Comparison of ENCODE assay signal across 19 cellular contexts in the genomic region with DNA sequence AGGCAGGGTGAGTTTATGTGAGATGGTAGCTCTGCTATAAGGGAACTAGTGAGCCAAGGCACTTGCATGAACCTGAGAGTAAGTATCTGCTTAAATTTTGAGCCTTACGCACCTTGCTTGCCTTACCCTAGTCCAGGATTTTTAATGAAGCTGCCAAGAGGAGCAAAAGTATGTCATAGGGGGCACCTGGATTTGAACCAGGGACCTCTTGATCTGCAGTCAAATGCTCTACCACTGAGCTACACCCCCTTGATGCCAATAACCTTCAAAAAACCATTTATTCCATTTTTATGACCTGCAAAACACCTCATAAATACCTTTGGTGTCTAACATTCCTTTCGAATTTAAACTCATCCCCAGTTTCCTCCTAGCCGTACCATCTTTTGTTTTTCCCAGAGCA.
DNase-seq lines count a peak whose midpoint lies in the region; ATAC-seq and TF ChIP-seq lines count a peak whose summit lies in the region.
"Had no signal": no experiment of that assay in that cellular context is flagged by ENCODE, and none has a peak within 500 bp of the region (broad histone marks: within the 10 kb centered on the region; RNA-seq: fewer than 3 reads in every experiment).

No MANE protein-coding gene starts in this region.

- H3K27ac ChIP-seq in A673 (ENCODE audit: low read depth, low read length, poor library complexity, severe bottlenecking) (no peak overlapping the region), PC-3 (ENCODE audit: low read length) (no peak overlapping the region)
- H3K27ac ChIP-seq: esophagus squamous epithelium, neural progenitor cell, spleen, uterus had no signal

- no peak for TF ChIP-seq CTCF in A673 (conservative IDR thresholded peaks at IDR 0.05; ENCODE audit: low read depth, low read length)
- no peak for TF ChIP-seq CTCF in PC-3 (conservative IDR thresholded peaks at IDR 0.05; ENCODE audit: low read depth, low read length)
- no peak for TF ChIP-seq CTCF in fibroblast of the aortic adventitia (IDR thresholded peaks at IDR 0.05; ENCODE audit: insufficient read depth, low read length)

- H3K9me3 ChIP-seq in A673 (ENCODE audit: low read depth, low read length, poor library complexity, severe bottlenecking) (no peaks in the 10 kb centered on the region), PC-3 (ENCODE audit: low read length) (no peaks in the 10 kb centered on the region), HAP-1 (no peaks in the 10 kb centered on the region)
- H3K9me3 ChIP-seq: esophagus squamous epithelium, spleen, uterus had no signal

- POLR2A ChIA-PET in A673 (lab: Charles Lee; ENCODE audit: low non-redundant PET) (no interaction called here), PC-3 (lab: Charles Lee; ENCODE audit: unreplicated experiment) (no interaction called here)

- H3K4me2 ChIP-seq in PC-3 (ENCODE audit: low read length), result no peak overlapping the region
- H3K4me2 ChIP-seq: neural progenitor cell had no signal

- H3K36me3 ChIP-seq in A673 (ENCODE audit: insufficient read depth, low read length, poor library complexity, severe bottlenecking) (no peaks in the 10 kb centered on the region), PC-3 (ENCODE audit: low read depth, low read length) (no peaks in the 10 kb centered on the region), HAP-1 (replicated peaks) (no peaks in the 10 kb centered on the region)
- H3K36me3 ChIP-seq: esophagus squamous epithelium, neural progenitor cell, spleen, uterus had no signal

- in situ Hi-C loops in HAP-1 (cut with MboI; ENCODE audit: low sequenced_read_pairs), result no loop called here

- no peak overlapping the region for H3K9ac ChIP-seq in PC-3 (ENCODE audit: low read length)
- H3K9ac ChIP-seq: neural progenitor cell had no signal

- H3F3A ChIP-seq in PC-3 (ENCODE audit: low read length, unreplicated experiment), result no peaks in the 10 kb centered on the region

- DNase-seq in A673 (ENCODE audit: low spot score), result peak; percentile 33
- peak; percentile 26 for DNase-seq in HCEC 1CT
- peak; percentile 43 for DNase-seq in PC-3
- DNase-seq in fibroblast of the aortic adventitia (ENCODE audit: low read depth), result peak; percentile 17
- DNase-seq in activated CD8-positive, alpha-beta memory T cell treated with anti-CD3 and anti-CD28 coated beads, Interleukin-2, amount 50 U/mL, for 48 hours, result no peak
- DNase-seq in activated CD4-positive, alpha-beta T cell treated with anti-CD3 and anti-CD28 coated beads, Interleukin-2, amount 50 U/mL, for 4 hours, result no peak
- DNase-seq in HAP-1 (ENCODE audit: low spot score in 2 of 2), result no peak
- DNase-seq: activated CD4-positive, alpha-beta T cell treated with anti-CD3 and anti-CD28 coated beads, Interleukin-2, amount 50 U/mL, for 1 hour; activated T-cell treated with anti-CD3 and anti-CD28 coated beads for 4 hours; CD4-positive, alpha-beta memory T cell; effector memory CD4-positive, alpha-beta T cell; esophagus squamous epithelium; left ventricle myocardium superior; NCI-H1930; spleen; stimulated activated CD8-positive, alpha-beta memory T cell treated with anti-CD3 and anti-CD28 coated beads, Interleukin-4, amount 100 ng/mL, for 48 hours; uterus had no signal

- H3K4me1 ChIP-seq in A673 (ENCODE audit: insufficient read depth, low read length, poor library complexity, severe bottlenecking), result no peaks in the 10 kb centered on the region
- peaks cover 11% of the 10 kb centered on the region for H3K4me1 ChIP-seq in PC-3 (ENCODE audit: insufficient read depth, low read length)
- H3K4me1 ChIP-seq in HAP-1, result no peaks in the 10 kb centered on the region
- H3K4me1 ChIP-seq: neural progenitor cell, spleen, uterus had no signal

- intact Hi-C loops in A673 (cut with micrococcal nuclease; ENCODE audit: unreplicated experiment), result no loop called here
- intact Hi-C loops in PC-3 (cut with micrococcal nuclease), result no loop called here

- H3K79me2 ChIP-seq in PC-3 (ENCODE audit: low read length), result no peaks in the 10 kb centered on the region

- BruUV-seq in A673 (replicated peaks; lab: Mats Ljungman, UMichigan) (no TSS peak), PC-3 (replicated peaks; lab: Mats Ljungman, UMichigan) (no TSS peak)

- H4K20me1 ChIP-seq in PC-3 (ENCODE audit: low read length), result no peaks in the 10 kb centered on the region

- no peaks in the 10 kb centered on the region for H3K27me3 ChIP-seq in A673 (replicated peaks; ENCODE audit: insufficient read depth, low read depth, low read length, poor library complexity)
- H3K27me3 ChIP-seq in PC-3 (ENCODE audit: low read length), result no peaks in the 10 kb centered on the region
- no peaks in the 10 kb centered on the region for H3K27me3 ChIP-seq in HAP-1 (ENCODE audit: low read depth)
- H3K27me3 ChIP-seq: esophagus squamous epithelium, neural progenitor cell, spleen, uterus had no signal

- CTCF ChIA-PET in A673 (lab: Charles Lee), result no interaction called here
- CTCF ChIA-PET in PC-3 (lab: Charles Lee), result no interaction called here

- H3K4me3 ChIP-seq in A673 (ENCODE audit: low read depth, low read length, poor library complexity, severe bottlenecking), result no peak overlapping the region
- no peak overlapping the region for H3K4me3 ChIP-seq in PC-3 (ENCODE audit: low read length)
- H3K4me3 ChIP-seq in fibroblast of the aortic adventitia (ENCODE audit: low read depth, low read length), result no peak overlapping the region
- no peak overlapping the region for H3K4me3 ChIP-seq in HAP-1
- H3K4me3 ChIP-seq: esophagus squamous epithelium, neural progenitor cell, spleen, uterus had no signal

- H2AFZ ChIP-seq in PC-3 (ENCODE audit: low read length), result no peak overlapping the region
- H2AFZ ChIP-seq: neural progenitor cell had no signal

- ATAC-seq in PC-3 (no peak), HG03280 (IDR thresholded peaks at IDR 0.05; ENCODE audit: unreplicated experiment) (no peak)
- ATAC-seq: left ventricle myocardium superior had no signal

- H3K9me2 ChIP-seq in PC-3 (replicated peaks; ENCODE audit: low read length), result no peaks in the 10 kb centered on the region

Comparison
In these comparisons a context has a peak if more than half of its experiments do, and no peak if none do; other contexts are left out.
1. DNase-seq: peak in A673 (single experiment), HCEC 1CT (single experiment), PC-3 (single experiment) and fibroblast of the aortic adventitia (single experiment); none in activated CD8-positive, alpha-beta memory T cell treated with anti-CD3 and anti-CD28 coated beads, Interleukin-2, amount 50 U/mL, for 48 hours (single experiment), activated CD4-positive, alpha-beta T cell treated with anti-CD3 and anti-CD28 coated beads, Interleukin-2, amount 50 U/mL, for 4 hours (0 of 2) and HAP-1 (0 of 2).